Comparison of ENCODE assay signal across 8 cellular contexts in the genomic region with DNA sequence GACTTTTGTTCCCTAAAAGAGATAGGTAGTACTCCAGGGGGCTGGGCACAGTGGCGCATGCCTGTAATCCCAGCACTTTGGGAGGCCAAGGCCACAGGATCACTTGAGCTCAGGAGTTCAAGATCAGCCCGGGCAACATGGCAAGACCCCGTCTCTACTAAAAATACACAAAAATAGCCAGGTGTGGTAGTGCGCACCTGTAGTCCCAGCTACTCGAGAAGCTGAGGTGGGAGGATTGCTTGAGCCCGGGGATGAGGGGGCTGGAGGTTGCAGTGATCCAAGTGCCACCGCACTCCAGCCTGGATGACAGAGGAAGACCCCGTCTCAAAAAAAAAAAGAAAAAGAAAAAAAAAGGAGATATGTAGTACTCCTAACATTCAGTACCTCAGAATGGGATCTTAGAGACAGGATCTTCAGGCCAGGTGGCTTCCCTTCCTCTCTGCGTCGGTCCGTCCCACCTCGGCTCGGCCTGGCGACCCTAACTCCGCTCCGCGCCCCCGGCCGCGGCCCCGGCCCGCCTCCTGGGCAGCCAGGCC.
DNase-seq lines count a peak whose midpoint lies in the region; ATAC-seq, FAIRE-seq and TF ChIP-seq lines count a peak whose summit lies in the region.

No MANE protein-coding gene starts in this region.

- no peaks in the 10 kb centered on the region for H3K36me3 ChIP-seq in CD8-positive, alpha-beta T cell (ENCODE audit: insufficient read depth, low read length)
- H3K36me3 ChIP-seq in GM23338 (ENCODE audit: insufficient read depth) = no peaks in the 10 kb centered on the region
- no peaks in the 10 kb centered on the region for H3K36me3 ChIP-seq in trophoblast cell (ENCODE audit: control insufficient read depth in 1 of 2, insufficient read depth in 2 of 2, low read length in 2 of 2)

- H2AK5ac ChIP-seq in trophoblast cell (ENCODE audit: low read length) = no peak overlapping the region

- no peaks in the 10 kb centered on the region for H3F3A ChIP-seq in GM23338 (replicated peaks; ENCODE audit: low read depth)

- H3K4me3 Mint-ChIP-seq in CD8-positive, alpha-beta T cell = peak overlapping the region; percentile 100
- H3K4me3 Mint-ChIP-seq in GM23338 = peak overlapping the region; percentile 99

- H4K20me1 ChIP-seq in GM23338 (replicated peaks; ENCODE audit: insufficient read depth) = no peaks in the 10 kb centered on the region; the same call in 1 of the 2 replicates

- H3K9me2 ChIP-seq in GM23338 (ENCODE audit: insufficient read depth) = no peaks in the 10 kb centered on the region

- WGBS in trophoblast cell (ENCODE audit: extremely low coverage, insufficient coverage, insufficient read length) = no CpG with 5 or more reads among the region's 22 CpGs

- FAIRE-seq in HTR-8/SVneo (lab: Jason Lieb, UNC) = no peak

- POLR2A ChIA-PET in CD8-positive, alpha-beta T cell (lab: Charles Lee) = no interaction called here

- no peak for TF ChIP-seq CTCF in CD8-positive, alpha-beta T cell (IDR thresholded peaks at IDR 0.05)
- TF ChIP-seq CTCF in GM23338 (conservative IDR thresholded peaks at IDR 0.05; ENCODE audit: low read depth in 2 of 2) = no peak
- no peak for TF ChIP-seq CTCF in epithelial cell of esophagus (IDR thresholded peaks at IDR 0.05; ENCODE audit: insufficient read depth, low read depth, low read length, missing control alignments)

- H3K27me3 ChIP-seq in CD8-positive, alpha-beta T cell (ENCODE audit: insufficient read depth, low read length) = no peaks in the 10 kb centered on the region
- no peaks in the 10 kb centered on the region for H3K27me3 ChIP-seq in GM23338 (ENCODE audit: insufficient read depth)
- no peaks in the 10 kb centered on the region for H3K27me3 ChIP-seq in trophoblast cell (ENCODE audit: insufficient read depth, low read length)

- H2BK12ac ChIP-seq in trophoblast cell (ENCODE audit: low read length) = no peak overlapping the region

- no peaks in the 10 kb centered on the region for H3K9me3 ChIP-seq in CD8-positive, alpha-beta T cell (ENCODE audit: low read length)
- H3K9me3 ChIP-seq in trophoblast cell (ENCODE audit: insufficient read depth, low read depth, low read length) = peaks cover 1% of the 10 kb centered on the region

- H2AFZ ChIP-seq in GM23338 (peak overlapping the region; percentile 96), trophoblast cell (ENCODE audit: insufficient read depth, low read length, poor library complexity) (peak overlapping the region; percentile 96)

- peak overlapping the region; percentile 35 for H3K27ac ChIP-seq in CD8-positive, alpha-beta T cell (ENCODE audit: low read depth, low read length)
- H3K27ac ChIP-seq in GM23338 (ENCODE audit: low read depth) = no peak overlapping the region
- no peak overlapping the region for H3K27ac ChIP-seq in trophoblast cell (ENCODE audit: low read depth, low read length)

- H2BK5ac ChIP-seq in trophoblast cell (ENCODE audit: low read depth, low read length, poor library complexity) = no peak overlapping the region

- H3K9ac ChIP-seq in trophoblast cell (ENCODE audit: low read length) = peak overlapping the region; percentile 89

- H3K18ac ChIP-seq in trophoblast cell (ENCODE audit: low read length) = peak overlapping the region; percentile 76

- peaks cover 8% of the 10 kb centered on the region for H3K4me1 ChIP-seq in CD8-positive, alpha-beta T cell (ENCODE audit: insufficient read depth, low read length)
- peaks cover 16% of the 10 kb centered on the region; the same call in 1 of the 2 replicates for H3K4me1 ChIP-seq in GM23338 (ENCODE audit: insufficient read depth)
- H3K4me1 ChIP-seq in trophoblast cell (ENCODE audit: control insufficient read depth in 1 of 2, insufficient read depth in 2 of 2, low read length in 2 of 2) = peaks cover 0 to 3% of the 10 kb centered on the region in 2 experiments

- no peak for ATAC-seq in CD8-positive, alpha-beta T cell
- peak; percentile 4 for ATAC-seq in GM23338
- no peak for ATAC-seq in GM18520 (IDR thresholded peaks at IDR 0.05; ENCODE audit: unreplicated experiment)

- no peak overlapping the region for H3K23ac ChIP-seq in trophoblast cell (ENCODE audit: low read length)

- H3K79me2 ChIP-seq in GM23338 (replicated peaks; ENCODE audit: insufficient read depth) (peaks cover 41% of the 10 kb centered on the region), trophoblast cell (ENCODE audit: control insufficient read depth, insufficient read depth, low read length, poor library complexity) (peaks cover 4% of the 10 kb centered on the region)

- CTCF ChIA-PET in CD8-positive, alpha-beta T cell (lab: Charles Lee) = no interaction called here

- peaks cover 2% of the 10 kb centered on the region for H3K79me1 ChIP-seq in trophoblast cell (ENCODE audit: low read length)

- peaks cover 30% of the 10 kb centered on the region for H3K4me1 Mint-ChIP-seq in CD8-positive, alpha-beta T cell (ENCODE audit: low read depth)
- H3K4me1 Mint-ChIP-seq in GM23338 = peaks cover 4% of the 10 kb centered on the region

- no peaks in the 10 kb centered on the region for H3K9me3 Mint-ChIP-seq in CD8-positive, alpha-beta T cell
- H3K9me3 Mint-ChIP-seq in GM23338 = peaks cover 2% of the 10 kb centered on the region; the same call in 2 of the 3 replicates

- H3K14ac ChIP-seq in trophoblast cell (ENCODE audit: low read length) = peak overlapping the region; percentile 72

- peak overlapping the region; percentile 82 for H3K4me3 ChIP-seq in CD8-positive, alpha-beta T cell (ENCODE audit: low read depth, low read length)
- H3K4me3 ChIP-seq in GM23338 (peak overlapping the region; percentile 92), epithelial cell of esophagus (ENCODE audit: low read length) (peak overlapping the region; percentile 69), trophoblast cell (ENCODE audit: low read depth, low read length) (peak overlapping the region; percentile 94)

- H4K12ac ChIP-seq in trophoblast cell (ENCODE audit: low read depth, low read length) = peak overlapping the region; percentile 85

- no peaks in the 10 kb centered on the region for H3K27me3 Mint-ChIP-seq in CD8-positive, alpha-beta T cell (ENCODE audit: low read depth)
- peaks cover 5% of the 10 kb centered on the region for H3K27me3 Mint-ChIP-seq in GM23338 (ENCODE audit: insufficient read depth, low read depth, poor library complexity)

- peak overlapping the region; percentile 77 for H3K27ac Mint-ChIP-seq in CD8-positive, alpha-beta T cell
- no peak overlapping the region for H3K27ac Mint-ChIP-seq in GM23338

- peak overlapping the region; percentile 36 for H2BK120ac ChIP-seq in trophoblast cell (ENCODE audit: insufficient read depth, low read length, poor library complexity)

- peak overlapping the region; percentile 95 for H3K4me2 ChIP-seq in GM23338
- H3K4me2 ChIP-seq in trophoblast cell (ENCODE audit: low read length) = peak overlapping the region; percentile 78

- H3K4ac ChIP-seq in trophoblast cell (ENCODE audit: low read depth, low read length) = peak overlapping the region; percentile 10

- DNase-seq in CD8-positive, alpha-beta T cell = peak in 2 of 7 experiments; percentile 10 to 23
- no peak for DNase-seq in GM23338 (ENCODE audit: low spot score)
- peak; percentile 21 for DNase-seq in RKO (ENCODE audit: low spot score)
- no peak for DNase-seq in epithelial cell of esophagus (ENCODE audit: low read depth)
- DNase-seq in trophoblast cell = peak in 1 of 2 donors; percentile 9
- no peak for DNase-seq in HTR-8/SVneo (ENCODE audit: insufficient read length, low spot score)
- DNase-seq in NCI-H1417 treated with DMSO at 0.1 percent for 48 hours (lab: John Stamatoyannopoulos, UW) = no peak

- intact Hi-C loops in CD8-positive, alpha-beta T cell (cut with DNase I, micrococcal nuclease) = loop anchor here in 1 of 2 experiments (10.0 kb wide), 1 partner anchor 85 kb away; the partner anchor contains the start of gene CDC27

- H3K36me3 Mint-ChIP-seq in CD8-positive, alpha-beta T cell = peaks cover 12% of the 10 kb centered on the region
- H3K36me3 Mint-ChIP-seq in GM23338 (ENCODE audit: low read depth) = peaks cover 7% of the 10 kb centered on the region; the same call in 2 of the 3 replicates

- H4K8ac ChIP-seq in trophoblast cell (ENCODE audit: low read depth, low read length) = peak overlapping the region; percentile 98

- H4K91ac ChIP-seq in trophoblast cell (ENCODE audit: low read depth, low read length) = peak overlapping the region; percentile 59

TF ChIP-seq in GM23338, 12 proteins besides CTCF, POLR2A, EP300 and RAD21:
- no peak for TF ChIP-seq STAT1 (IDR thresholded peaks at IDR 0.05; ENCODE audit: unreplicated experiment)
- TF ChIP-seq REST (IDR thresholded peaks at IDR 0.05; ENCODE audit: unreplicated experiment) = no peak
- no peak for TF ChIP-seq ZNF331 (CRISPR knock-in tag; IDR thresholded peaks at IDR 0.05; ENCODE audit: low read depth)
- no peak for TF ChIP-seq CREB1 (CRISPR knock-in tag; IDR thresholded peaks at IDR 0.05; ENCODE audit: low read depth)
- TF ChIP-seq POLR2AphosphoS5 (IDR thresholded peaks at IDR 0.05; ENCODE audit: low read depth) = no peak
- TF ChIP-seq ZNF114 (CRISPR knock-in tag; IDR thresholded peaks at IDR 0.05) = no peak
- no peak for TF ChIP-seq EZH2 (IDR thresholded peaks at IDR 0.05; ENCODE audit: low read depth, unreplicated experiment)
- no peak for TF ChIP-seq JUNB (IDR thresholded peaks at IDR 0.05; ENCODE audit: unreplicated experiment)
